Comparison of ENCODE assay signal across 29 cellular contexts in the genomic region with DNA sequence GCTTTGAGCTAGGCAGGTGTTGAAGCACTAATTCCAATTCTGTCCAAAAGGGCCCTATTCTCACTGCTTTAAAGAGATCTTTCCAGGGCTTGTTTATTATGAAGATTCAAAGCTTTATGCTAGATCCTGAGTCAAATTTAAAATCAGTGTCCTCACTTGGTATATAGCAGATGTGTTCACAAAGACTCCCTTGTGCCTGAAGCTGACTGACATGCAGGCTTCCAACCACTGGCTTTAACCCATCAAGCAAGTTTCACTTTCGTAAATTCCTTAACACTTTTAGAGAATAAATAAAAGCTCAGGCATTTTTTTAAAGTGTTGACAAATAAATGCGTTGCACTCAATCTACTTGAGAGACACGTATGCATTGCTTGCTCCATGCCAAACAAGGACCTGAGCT.
"Had no signal": no experiment of that assay in that cellular context is flagged by ENCODE, and none has a peak within 500 bp of the region (broad histone marks: within the 10 kb centered on the region; RNA-seq: fewer than 3 reads in every experiment).

No MANE protein-coding gene starts in this region.

- ATAC-seq: activated naive CD8-positive, alpha-beta T cell treated with anti-CD3 and anti-CD28 coated beads, Interleukin-2, amount 50 U/mL, for 24 hours; activated T-cell treated with anti-CD3 and anti-CD28 coated beads, Interleukin-2, amount 50 U/mL, for 4 hours had no signal

- DNase-seq: activated B cell treated with CpG ODN at 0.5 μM for 24 hours; activated CD4-positive, alpha-beta memory T cell treated with anti-CD3 and anti-CD28 coated beads for 36 hours; activated CD4-positive, alpha-beta T cell treated with anti-CD3 and anti-CD28 coated beads for 4 hours; activated CD4-positive, alpha-beta T cell treated with anti-CD3 and anti-CD28 coated beads, Interleukin-2, amount 50 U/mL, for 1 hour; activated CD4-positive, CD25-positive, alpha-beta regulatory T cell treated with anti-CD3 and anti-CD28 coated beads, Interleukin-2, amount 50 U/mL, for 72 hours; activated CD8-positive, alpha-beta memory T cell treated with anti-CD3 and anti-CD28 coated beads, Interleukin-2, amount 50 U/mL, for 4 hours; activated effector memory CD4-positive, alpha-beta T cell treated with Interleukin-2 at 50 U/mL for 16 hours; activated naive CD4-positive, alpha-beta T cell treated with anti-CD3 and anti-CD28 coated beads, Interleukin-2, amount 10 ng/mL, durations not matched to agents 7 days and 5 days; activated naive CD8-positive, alpha-beta T cell treated with anti-CD3 and anti-CD28 coated beads, Interleukin-2, amount 50 U/mL, for 24 hours; activated T-cell treated with anti-CD3 and anti-CD28 coated beads for 4 hours; activated T-cell treated with anti-CD3 and anti-CD28 coated beads, Interleukin-2, amount 50 U/mL, for 4 hours; anterior cingulate cortex; KG1; NCI-H1092 treated with DMSO at 0.1 percent for 48 hours; NCI-H1417; NCI-H146; NCI-H187; NCI-H2029 treated with DMSO at 0.1 percent for 48 hours; NCI-H2107; NCI-H2171; NCI-H510A; NCI-H526; NCI-H748 treated with DMSO at 0.1 percent for 48 hours; OCI-M1; SW 1271; T-helper 1 cell; T-helper 2 cell; T-helper 9 cell had no signal

- H3K27ac ChIP-seq: VCaP had no signal
